ENCODE assay signal across 23 cellular contexts in genomic region chr21:25280061-25280460, GRCh38.
DNase-seq lines count a peak whose midpoint lies in the region; ATAC-seq, FAIRE-seq and TF ChIP-seq lines count a peak whose summit lies in the region.
"Had no signal": no experiment of that assay in that cellular context is flagged by ENCODE, and none has a peak within 500 bp of the region (broad histone marks: within the 10 kb centered on the region; RNA-seq: fewer than 3 reads in every experiment).

No MANE protein-coding gene starts in this region.

- H3K27ac ChIP-seq in GM23338 (ENCODE audit: low read depth), result no peak overlapping the region
- no peak overlapping the region for H3K27ac ChIP-seq in H1 (ENCODE audit: low read depth, low read length)
- H3K27ac ChIP-seq in mesendoderm (ENCODE audit: low read depth, low read length), result no peak overlapping the region
- H3K27ac ChIP-seq: A549; BLaER1 treated with 17β-estradiol and CSF1 and Interleukin-3, amounts not matched to agents 10 nM and 100 nM had no signal

- H3K4me3 ChIP-seq in GM23338 (no peak overlapping the region), H1 (ENCODE audit: extremely low read depth in 1 of 4, insufficient read depth in 2 of 4, low read depth in 3 of 4, low read length in 4 of 4) (no peak overlapping the region), mesendoderm (ENCODE audit: low read length) (no peak overlapping the region)
- H3K4me3 ChIP-seq: A549; BLaER1 treated with 17β-estradiol and CSF1 and Interleukin-3, amounts not matched to agents 10 nM and 100 nM had no signal

- no peak overlapping the region for H3K14ac ChIP-seq in H1 (ENCODE audit: insufficient read length)

- no peak overlapping the region for H3K4me2 ChIP-seq in GM23338
- no peak overlapping the region for H3K4me2 ChIP-seq in H1 (ENCODE audit: insufficient read depth in 1 of 2, low read depth in 2 of 2, low read length in 2 of 2)
- H3K4me2 ChIP-seq in mesendoderm (ENCODE audit: low read length), result no peak overlapping the region
- H3K4me2 ChIP-seq: A549; BLaER1 treated with 17β-estradiol and CSF1 and Interleukin-3, amounts not matched to agents 10 nM and 100 nM had no signal

- H3K4me3 Mint-ChIP-seq in GM23338 (no peak overlapping the region), glutamatergic neuron (ENCODE audit: unreplicated experiment) (no peak overlapping the region)
- H3K4me3 Mint-ChIP-seq in stimulated activated naive CD8-positive, alpha-beta T cell treated with anti-CD3 and anti-CD28 coated beads, Interleukin-15, amount 100 ng/mL, for 72 hours, result no peak overlapping the region
- H3K4me3 Mint-ChIP-seq: CD14-positive monocyte; CD4-positive, alpha-beta memory T cell; H9 had no signal

- H3K4ac ChIP-seq in H1 (replicated peaks; ENCODE audit: insufficient read length, low read depth, low read length), result no peak overlapping the region
- no peak overlapping the region for H3K4ac ChIP-seq in mesendoderm (ENCODE audit: low read depth, low read length)

- H3K23ac ChIP-seq in H1 (ENCODE audit: insufficient read length), result no peak overlapping the region
- H3K23ac ChIP-seq in mesendoderm (ENCODE audit: low read length), result no peak overlapping the region

- TF ChIP-seq EP300 in H1 (IDR thresholded peaks at IDR 0.05; ENCODE audit: borderline replicate concordance in 1 of 2, low read depth in 2 of 2, low read length in 2 of 2), result no peak

- no peak overlapping the region for H2BK120ac ChIP-seq in H1 (replicated peaks; ENCODE audit: low read depth, low read length)
- no peak overlapping the region for H2BK120ac ChIP-seq in mesendoderm (ENCODE audit: low read depth, low read length)

- H3K9me2 ChIP-seq in GM23338 (ENCODE audit: insufficient read depth), result no peaks in the 10 kb centered on the region

- H3K18ac ChIP-seq in H1 (ENCODE audit: extremely low read depth, low read length) (no peak overlapping the region), mesendoderm (ENCODE audit: low read length) (no peak overlapping the region)

- H3K27me3 Mint-ChIP-seq in GM23338 (ENCODE audit: insufficient read depth, low read depth, poor library complexity), result no peaks in the 10 kb centered on the region
- H3K27me3 Mint-ChIP-seq in stimulated activated naive CD8-positive, alpha-beta T cell treated with anti-CD3 and anti-CD28 coated beads, Interleukin-15, amount 100 ng/mL, for 72 hours, result peaks cover 26% of the 10 kb centered on the region
- no peaks in the 10 kb centered on the region for H3K27me3 Mint-ChIP-seq in glutamatergic neuron (ENCODE audit: unreplicated experiment)

- no peak overlapping the region for H4K5ac ChIP-seq in H1 (ENCODE audit: insufficient read length, low read depth, low read length)
- no peak overlapping the region for H4K5ac ChIP-seq in mesendoderm (ENCODE audit: low read length)

- H3K4me1 ChIP-seq in GM23338 (ENCODE audit: insufficient read depth), result peaks cover 27% of the 10 kb centered on the region
- peaks cover 0 to 3% (median 0%) of the 10 kb centered on the region in 4 experiments; a peak in 1 of 7 replicates for H3K4me1 ChIP-seq in H1 (replicated peaks in 1 of 4; ENCODE audit: control insufficient read depth in 3 of 4, insufficient read depth in 4 of 4, low read length in 3 of 4)
- no peaks in the 10 kb centered on the region for H3K4me1 ChIP-seq in mesendoderm (ENCODE audit: control insufficient read depth, low read depth, low read length)
- H3K4me1 ChIP-seq: A549; BE2C; BLaER1 treated with 17β-estradiol and CSF1 and Interleukin-3, amounts not matched to agents 10 nM and 100 nM had no signal

- no peaks in the 10 kb centered on the region for H3F3A ChIP-seq in GM23338 (replicated peaks; ENCODE audit: low read depth)

- TF ChIP-seq CTCF in GM23338 (conservative IDR thresholded peaks at IDR 0.05; ENCODE audit: low read depth in 2 of 2), result no peak
- TF ChIP-seq CTCF in H1 (IDR thresholded peaks at IDR 0.05; ENCODE audit: control extremely low read depth in 1 of 3, insufficient read depth in 1 of 3, low read depth in 1 of 3, low read length in 3 of 3), result no peak
- TF ChIP-seq CTCF in glutamatergic neuron (IDR thresholded peaks at IDR 0.05; ENCODE audit: partially characterized antibody, unreplicated experiment), result no peak

- H2AFZ ChIP-seq in GM23338 (no peak overlapping the region), H1 (ENCODE audit: low read length) (peak overlapping the region; percentile 70; the same call in 1 of the 2 replicates)

- no peak overlapping the region for H3K9ac ChIP-seq in H1 (replicated peaks in 1 of 4; ENCODE audit: extremely low read depth in 1 of 4, low read depth in 3 of 4, low read length in 3 of 4)
- H3K9ac ChIP-seq in mesendoderm (ENCODE audit: low read length), result no peak overlapping the region
- H3K9ac ChIP-seq: BLaER1 treated with 17β-estradiol and CSF1 and Interleukin-3, amounts not matched to agents 10 nM and 100 nM had no signal

- H3K27ac Mint-ChIP-seq in GM23338 (no peak overlapping the region), glutamatergic neuron (ENCODE audit: unreplicated experiment) (no peak overlapping the region)
- H3K27ac Mint-ChIP-seq in stimulated activated naive CD8-positive, alpha-beta T cell treated with anti-CD3 and anti-CD28 coated beads, Interleukin-15, amount 100 ng/mL, for 72 hours, result no peak overlapping the region
- H3K27ac Mint-ChIP-seq: CD14-positive monocyte; CD4-positive, alpha-beta memory T cell; H9 had no signal

- H4K91ac ChIP-seq in H1 (replicated peaks; ENCODE audit: insufficient read length, low read length), result no peak overlapping the region

- POLR2A ChIA-PET in H1 (lab: Charles Lee; ENCODE audit: partially characterized antibody), result no interaction called here

- H3K79me2 ChIP-seq in GM23338 (replicated peaks; ENCODE audit: insufficient read depth) (no peaks in the 10 kb centered on the region), H1 (ENCODE audit: control insufficient read depth in 1 of 2, insufficient read depth in 2 of 2, low read length in 2 of 2) (no peaks in the 10 kb centered on the region), mesendoderm (ENCODE audit: control insufficient read depth, insufficient read depth, low read length) (no peaks in the 10 kb centered on the region)

- DNase-seq in GM23338 (ENCODE audit: low spot score) (peak; percentile 2), H1 (ENCODE audit: low read depth in 1 of 2, low spot score in 2 of 2) (no peak), mesendoderm (peak; percentile 62), activated gamma-delta T cell treated with Interleukin-2 at 50 U/mL for 16 hours (no peak), glutamatergic neuron (no peak)
- DNase-seq in stimulated activated naive CD8-positive, alpha-beta T cell treated with anti-CD3 and anti-CD28 coated beads, Interleukin-15, amount 100 ng/mL, for 72 hours, result no peak
- DNase-seq: 8988T; ACHN; AML-193; BE2C; Calu3; CD4-positive, alpha-beta memory T cell; COR-L47; DMS53; DMS79 treated with DMSO at 0.1 percent for 48 hours; GF-D8; H9 had no signal

- H4K8ac ChIP-seq in H1 (ENCODE audit: extremely low read depth, insufficient read depth, low read length), result no peak overlapping the region
- no peak overlapping the region for H4K8ac ChIP-seq in mesendoderm (ENCODE audit: low read depth, low read length)

- no peak overlapping the region for H2BK5ac ChIP-seq in H1 (ENCODE audit: low read depth, low read length)
- H2BK5ac ChIP-seq in mesendoderm (ENCODE audit: low read length), result no peak overlapping the region

- H3K4me1 Mint-ChIP-seq in GM23338 (peaks cover 25% of the 10 kb centered on the region), glutamatergic neuron (ENCODE audit: low read depth, unreplicated experiment) (peaks cover 5% of the 10 kb centered on the region)
- no peaks in the 10 kb centered on the region for H3K4me1 Mint-ChIP-seq in stimulated activated naive CD8-positive, alpha-beta T cell treated with anti-CD3 and anti-CD28 coated beads, Interleukin-15, amount 100 ng/mL, for 72 hours
- H3K4me1 Mint-ChIP-seq: CD14-positive monocyte; CD4-positive, alpha-beta memory T cell had no signal

- H3K9me3 Mint-ChIP-seq in GM23338, result no peaks in the 10 kb centered on the region
- H3K9me3 Mint-ChIP-seq in stimulated activated naive CD8-positive, alpha-beta T cell treated with anti-CD3 and anti-CD28 coated beads, Interleukin-15, amount 100 ng/mL, for 72 hours, result no peaks in the 10 kb centered on the region
- H3K9me3 Mint-ChIP-seq in glutamatergic neuron (ENCODE audit: unreplicated experiment), result no peaks in the 10 kb centered on the region

- H3K27me3 ChIP-seq in GM23338 (ENCODE audit: insufficient read depth), result no peaks in the 10 kb centered on the region
- no peaks in the 10 kb centered on the region for H3K27me3 ChIP-seq in H1 (replicated peaks in 1 of 4; ENCODE audit: control insufficient read depth in 3 of 4, extremely low read depth in 1 of 4, insufficient read depth in 3 of 4, low read length in 3 of 4)
- no peaks in the 10 kb centered on the region for H3K27me3 ChIP-seq in mesendoderm (ENCODE audit: insufficient read depth, low read length, poor library complexity)
- H3K27me3 ChIP-seq: BE2C; BLaER1 treated with 17β-estradiol and CSF1 and Interleukin-3, amounts not matched to agents 10 nM and 100 nM had no signal

- H2AK5ac ChIP-seq in H1 (ENCODE audit: low read depth, low read length) (no peak overlapping the region), mesendoderm (ENCODE audit: low read length) (no peak overlapping the region)

- H3K23me2 ChIP-seq in H1 (ENCODE audit: low read depth, low read length), result no peaks in the 10 kb centered on the region

- no peak overlapping the region for H2BK20ac ChIP-seq in H1 (ENCODE audit: low read length)

- CTCF ChIA-PET in H1 (lab: Charles Lee; ENCODE audit: partially characterized antibody), result interaction anchor here (1.8 kb wide), 1 partner anchor 70 kb away, joined by 4 read pairs; no protein-coding TSS in a partner anchor

- H3K79me1 ChIP-seq in H1 (ENCODE audit: low read depth, low read length) (no peaks in the 10 kb centered on the region), mesendoderm (ENCODE audit: low read length) (no peaks in the 10 kb centered on the region)

- H3K36me3 ChIP-seq in GM23338 (ENCODE audit: insufficient read depth), result no peaks in the 10 kb centered on the region
- H3K36me3 ChIP-seq in H1 (ENCODE audit: control insufficient read depth in 2 of 4, insufficient read depth in 4 of 4, low read length in 3 of 4), result no peaks in the 10 kb centered on the region
- no peaks in the 10 kb centered on the region for H3K36me3 ChIP-seq in mesendoderm (ENCODE audit: control insufficient read depth, insufficient read depth, low read length)
- H3K36me3 ChIP-seq: BE2C; BLaER1 treated with 17β-estradiol and CSF1 and Interleukin-3, amounts not matched to agents 10 nM and 100 nM had no signal

- TF ChIP-seq POLR2A in H1 (IDR thresholded peaks at IDR 0.05; ENCODE audit: control extremely low read depth in 1 of 2, low read depth in 2 of 2, low read length in 2 of 2), result no peak

- no peak for FAIRE-seq in H1 (lab: Jason Lieb, UNC)
- FAIRE-seq: A549, GM12891 had no signal

- H2BK15ac ChIP-seq in H1 (ENCODE audit: low read length), result no peak overlapping the region
- H2BK15ac ChIP-seq in mesendoderm (replicated peaks; ENCODE audit: low read depth), result no peak overlapping the region

- TF ChIP-seq RAD21 in H1 (IDR thresholded peaks at IDR 0.05 in 1 of 2, conservative IDR thresholded peaks at IDR 0.05 in 1 of 2; ENCODE audit: low read depth in 2 of 2, low read length in 2 of 2), result no peak

- H4K20me1 ChIP-seq in GM23338 (replicated peaks; ENCODE audit: insufficient read depth) (no peaks in the 10 kb centered on the region), H1 (replicated peaks in 1 of 2; ENCODE audit: control insufficient read depth in 1 of 2, insufficient read depth in 2 of 2, low read length in 2 of 2) (no peaks in the 10 kb centered on the region)
- H4K20me1 ChIP-seq: BLaER1 treated with 17β-estradiol and CSF1 and Interleukin-3, amounts not matched to agents 10 nM and 100 nM had no signal

- 71% methylated on average over 1 of the region's 1 CpG; no CpG with 5 or more reads in 1 of the 2 experiments for WGBS in H1 (ENCODE audit: extremely low coverage in 1 of 2, insufficient coverage in 1 of 2, insufficient read length in 1 of 2, insufficient replicate concordance in 2 of 2, low coverage in 1 of 2, low lambda C conversion rate in 2 of 2, missing lambda C conversion rate in 1 of 2), 2 experiments
- no CpG with 5 or more reads among the region's 1 CpG for WGBS in mesendoderm (ENCODE audit: extremely low coverage, insufficient coverage, low lambda C conversion rate)

- H3K56ac ChIP-seq in H1 (replicated peaks; ENCODE audit: insufficient read length, low read depth, low read length) (no peak overlapping the region), mesendoderm (ENCODE audit: low read length) (no peak overlapping the region)

- no peaks in the 10 kb centered on the region for H3K9me3 ChIP-seq in H1 (ENCODE audit: insufficient read depth in 2 of 2, low read depth in 1 of 2, low read length in 1 of 2)
- H3K9me3 ChIP-seq: A549; BE2C; BLaER1 treated with 17β-estradiol and CSF1 and Interleukin-3, amounts not matched to agents 10 nM and 100 nM had no signal

- H3K36me3 Mint-ChIP-seq in GM23338 (ENCODE audit: low read depth) (no peaks in the 10 kb centered on the region), glutamatergic neuron (ENCODE audit: unreplicated experiment) (no peaks in the 10 kb centered on the region)
- H3K36me3 Mint-ChIP-seq: CD14-positive monocyte; CD4-positive, alpha-beta memory T cell had no signal

- H2BK12ac ChIP-seq in H1 (ENCODE audit: low read depth, low read length), result no peak overlapping the region

- peak; percentile 39; the same call in 1 of the 3 replicates for ATAC-seq in GM23338
- ATAC-seq in stimulated activated naive CD8-positive, alpha-beta T cell treated with anti-CD3 and anti-CD28 coated beads, Interleukin-15, amount 100 ng/mL, for 72 hours, result no peak
- no peak for ATAC-seq in HG03565 (IDR thresholded peaks at IDR 0.05; ENCODE audit: unreplicated experiment)
- ATAC-seq: A549, HCT116 had no signal

Comparison
In these comparisons a context has a peak if more than half of its experiments do, and no peak if none do; other contexts are left out.
1. DNase-seq: peak in GM23338 (single experiment) and mesendoderm (single experiment); none in H1 (0 of 2), activated gamma-delta T cell treated with Interleukin-2 at 50 U/mL for 16 hours (single experiment), stimulated activated naive CD8-positive, alpha-beta T cell treated with anti-CD3 and anti-CD28 coated beads, Interleukin-15, amount 100 ng/mL, for 72 hours (0 of 2) and glutamatergic neuron (single experiment).